Comparison of ENCODE assay signal across 1 cellular context in the genomic region with DNA sequence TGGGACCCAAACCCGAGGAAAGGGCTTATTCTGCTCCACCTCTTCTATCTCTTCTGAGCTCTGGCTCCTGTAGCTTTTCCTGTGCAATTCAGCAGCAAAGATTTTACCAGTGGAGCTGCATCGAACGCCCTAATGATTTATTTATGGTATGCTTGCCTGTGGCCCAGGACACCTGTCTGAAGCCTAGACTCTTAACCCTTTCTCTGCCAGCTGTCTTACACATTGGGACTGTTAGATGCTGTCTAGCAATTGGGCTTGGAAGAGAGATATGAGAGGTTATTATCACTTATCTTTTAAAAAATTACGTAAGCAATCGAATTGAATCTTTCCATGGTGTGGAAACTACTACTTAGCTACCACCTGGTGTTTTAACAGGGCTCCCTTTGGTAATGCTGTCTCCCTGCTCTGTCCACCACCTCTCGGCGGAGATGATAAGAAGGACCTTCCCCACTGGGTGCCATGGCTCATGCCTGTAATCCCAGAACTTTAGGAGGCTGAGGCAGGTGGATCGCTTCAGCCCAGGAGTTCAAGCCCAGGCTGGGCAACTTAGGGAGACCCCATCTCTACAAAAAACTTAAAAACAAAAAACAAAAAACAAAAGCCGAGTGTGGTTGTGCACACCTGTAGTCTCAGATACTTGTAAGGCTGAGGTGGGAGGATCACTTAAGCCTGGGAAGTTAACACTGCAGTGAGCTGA.
TF ChIP-seq lines count a peak whose summit lies in the region.

No MANE protein-coding gene starts in this region.

TF ChIP-seq in IMR-90, 13 proteins besides CTCF, POLR2A, EP300 and RAD21:
- TF ChIP-seq MXI1 (IDR thresholded peaks at IDR 0.05; ENCODE audit: borderline replicate concordance, low read depth, low read length) (no peak), RFX5 (IDR thresholded peaks at IDR 0.05; ENCODE audit: low read depth, low read length) (no peak), MAFK (IDR thresholded peaks at IDR 0.05; ENCODE audit: low read depth, low read length) (no peak), MAZ (IDR thresholded peaks at IDR 0.05; ENCODE audit: borderline replicate concordance, low read depth, low read length) (no peak), CEBPB (IDR thresholded peaks at IDR 0.05; ENCODE audit: low read depth, low read length) (no peak), NFE2L2 (IDR thresholded peaks at IDR 0.05; ENCODE audit: low read depth, low read length) (no peak), CHD1 (IDR thresholded peaks at IDR 0.05; ENCODE audit: low read depth, low read length) (no peak), BHLHE40 (IDR thresholded peaks at IDR 0.05; ENCODE audit: low read depth, low read length) (no peak), RCOR1 (IDR thresholded peaks at IDR 0.05; ENCODE audit: insufficient replicate concordance, low read length) (no peak), FOS (IDR thresholded peaks at IDR 0.05; ENCODE audit: low read depth, low read length) (no peak), SMC3 (IDR thresholded peaks at IDR 0.05; ENCODE audit: low read depth, low read length) (no peak)
- TF ChIP-seq, protein P1, sequence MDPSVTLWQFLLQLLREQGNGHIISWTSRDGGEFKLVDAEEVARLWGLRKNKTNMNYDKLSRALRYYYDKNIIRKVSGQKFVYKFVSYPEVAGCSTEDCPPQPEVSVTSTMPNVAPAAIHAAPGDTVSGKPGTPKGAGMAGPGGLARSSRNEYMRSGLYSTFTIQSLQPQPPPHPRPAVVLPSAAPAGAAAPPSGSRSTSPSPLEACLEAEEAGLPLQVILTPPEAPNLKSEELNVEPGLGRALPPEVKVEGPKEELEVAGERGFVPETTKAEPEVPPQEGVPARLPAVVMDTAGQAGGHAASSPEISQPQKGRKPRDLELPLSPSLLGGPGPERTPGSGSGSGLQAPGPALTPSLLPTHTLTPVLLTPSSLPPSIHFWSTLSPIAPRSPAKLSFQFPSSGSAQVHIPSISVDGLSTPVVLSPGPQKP (IDR thresholded peaks at IDR 0.05; ENCODE audit: borderline replicate concordance, low read depth, low read length), result no peak
